23 cellular contexts compared by ENCODE assay signal in genomic region chr14:96415559-96415958, GRCh38. TPM values are rescaled to one million over a fixed set of nuclear protein-coding genes. Genes with fewer than 3 reads are reported as not detected.
DNase-seq lines count a peak whose midpoint lies in the region; ATAC-seq, FAIRE-seq and TF ChIP-seq lines count a peak whose summit lies in the region.
"Had no signal": no experiment of that assay in that cellular context is flagged by ENCODE, and none has a peak within 500 bp of the region (broad histone marks: within the 10 kb centered on the region; RNA-seq: fewer than 3 reads in every experiment).

No MANE protein-coding gene starts in this region.

- peak; percentile 96 for FAIRE-seq in G401.6 (lab: Jason Lieb, UNC)
- FAIRE-seq in TTC549 (lab: Jason Lieb, UNC): peak; percentile 94
- peak; percentile 82 for FAIRE-seq in endometrium (lab: Jason Lieb, UNC)
- peak; percentile 88 for FAIRE-seq in pancreas (lab: Jason Lieb, UNC)
- FAIRE-seq: D721Med, GM12891, GM18507, H1 had no signal

- H3K27ac ChIP-seq in pancreas: no peak overlapping the region
- H3K27ac ChIP-seq: BLaER1, C4-2B, GM23248 had no signal

- ATAC-seq in pancreas (no peak), HG02623 (IDR thresholded peaks at IDR 0.05; ENCODE audit: unreplicated experiment) (no peak), GM19351 (IDR thresholded peaks at IDR 0.05; ENCODE audit: unreplicated experiment) (no peak), GM18858 (IDR thresholded peaks at IDR 0.05; ENCODE audit: unreplicated experiment) (no peak)
- ATAC-seq: CD8-positive, alpha-beta T cell had no signal

- H3K4me3 ChIP-seq in pancreas: no peak overlapping the region
- H3K4me3 ChIP-seq: BLaER1, GM23248 had no signal

- no peak for TF ChIP-seq CTCF in pancreas (IDR thresholded peaks at IDR 0.05)

- H3K27me3 ChIP-seq in pancreas: no peaks in the 10 kb centered on the region
- H3K27me3 ChIP-seq: BLaER1 had no signal

- WGBS in pancreas, 2 donors: 94 to 95% methylated on average over 2 of the region's 2 CpGs

- intact Hi-C loops in pancreas (cut with DNase I): loop anchor here in 1 of 3 donors (10.0 kb wide), 1 partner anchor 111 kb away; no protein-coding TSS in a partner anchor

- no peaks in the 10 kb centered on the region for H3K4me1 ChIP-seq in pancreas
- H3K4me1 ChIP-seq: BLaER1 had no signal

- H3K9me3 ChIP-seq in pancreas: no peaks in the 10 kb centered on the region
- H3K9me3 ChIP-seq: BLaER1 had no signal

- H3K36me3 ChIP-seq in pancreas: no peaks in the 10 kb centered on the region
- H3K36me3 ChIP-seq: BLaER1 had no signal

- DNase-seq in pancreas: no peak
- DNase-seq in stimulated activated CD4-positive, alpha-beta T cell treated with anti-CD3 and anti-CD28 coated beads, Interleukin-12 subunit alpha, Interleukin-12 subunit beta, amount 100 ng/mL, for 4 hours: no peak
- DNase-seq: CD4-positive, CD25-positive, alpha-beta regulatory T cell; CD8-positive, alpha-beta T cell; DMS 273 treated with DMSO at 0.1 percent for 48 hours; DMS79; EL; GF-D8; GM23248; H7; HCEC 1CT had no signal

RNA-seq across cellular contexts. Expression of gene AK7, which starts 23.6 kb away (rescaled TPM):
- 1 to 10 TPM; 1.1 to 2.5 (median 1.5) TPM for total RNA-seq in pancreas
- polyA plus RNA-seq in pancreas: 1 to 10 TPM; 1.4 to 3.0 TPM
- total RNA-seq: CD4-positive, CD25-positive, alpha-beta regulatory T cell; CD8-positive, alpha-beta T cell; GM23248 had no signal

RNA-seq across cellular contexts. Expression of gene GSKIP, which starts 52.2 kb away (rescaled TPM):
- total RNA-seq in pancreas: 10 to 100 TPM in 1 of 6 donors, 1 to 10 TPM in 5; 6.2 to 13.8 (median 8.5) TPM
- 10 to 100 TPM in 1 of 2 donors, 1 to 10 TPM in 1; 3.4 to 10.3 TPM for polyA plus RNA-seq in pancreas

RNA-seq across cellular contexts. Expression of gene ATG2B, which starts 52.4 kb away (rescaled TPM):
- total RNA-seq in pancreas: 10 to 100 TPM; 14.9 to 23.4 (median 21.0) TPM
- polyA plus RNA-seq in pancreas: 10 to 100 TPM in 1 of 2 donors, 1 to 10 TPM in 1; 7.4 to 10.7 TPM
